8 cellular contexts compared by ENCODE assay signal in the genomic region with DNA sequence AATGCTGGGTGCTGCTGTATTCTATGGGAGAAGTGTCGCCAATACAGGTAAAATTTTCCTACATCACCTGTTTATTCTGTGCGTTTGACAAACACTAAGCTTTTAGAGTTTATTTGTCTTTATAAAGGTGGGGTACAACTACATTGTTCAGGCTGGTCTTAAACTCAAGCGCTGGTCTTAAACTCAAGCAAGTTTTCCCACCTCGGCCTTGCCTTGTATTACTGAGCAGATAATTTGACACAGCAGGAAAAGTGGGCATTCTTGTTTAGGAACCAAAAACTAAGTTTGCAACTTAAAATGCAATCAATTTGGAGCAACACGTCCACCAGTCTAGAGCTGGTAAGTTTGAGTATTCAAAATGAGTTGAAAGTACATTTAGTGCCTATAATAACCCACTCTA.
DNase-seq lines count a peak whose midpoint lies in the region; ATAC-seq and TF ChIP-seq lines count a peak whose summit lies in the region.
"Not testable (repeated sequence)": the region's sequence is repeated elsewhere in the genome, so short reads cannot be mapped to it uniquely, and the experiment has no call there.

No MANE protein-coding gene starts in this region.

- TF ChIP-seq POLR2A in IMR-90 (IDR thresholded peaks at IDR 0.05; ENCODE audit: low read depth, low read length) = not testable (repeated sequence)

- H3K36me3 Mint-ChIP-seq in CD4-positive, CD25-positive, alpha-beta regulatory T cell; activated naive CD8-positive, alpha-beta T cell treated with anti-CD3 and anti-CD28 coated beads, Interleukin-2, amount 50 U/mL, for 24 hours (ENCODE audit: low read depth); endodermal cell (ENCODE audit: low read depth); nephron (ENCODE audit: low read depth): not testable (repeated sequence)

- in situ Hi-C loops in IMR-90 (cut with MboI; ENCODE audit: low sequenced_read_pairs) = not testable (repeated sequence)

- dilution Hi-C loops in IMR-90 (cut with HindIII; ENCODE audit: low sequenced_read_pairs, unreplicated experiment) = not testable (repeated sequence)

- peak overlapping the region; percentile 94 to 99 (median 98) for H3K4me3 Mint-ChIP-seq in CD4-positive, CD25-positive, alpha-beta regulatory T cell
- peak overlapping the region; percentile 89 for H3K4me3 Mint-ChIP-seq in activated naive CD8-positive, alpha-beta T cell treated with anti-CD3 and anti-CD28 coated beads, Interleukin-2, amount 50 U/mL, for 24 hours
- H3K4me3 Mint-ChIP-seq in endodermal cell (peak overlapping the region; percentile 93), nephron (peak overlapping the region; percentile 90 to 93 (median 93))
- H3K4me3 Mint-ChIP-seq in stimulated activated naive CD8-positive, alpha-beta T cell treated with anti-CD3 and anti-CD28 coated beads, Interleukin-15, amount 100 ng/mL, for 72 hours = peak overlapping the region; percentile 77 to 82

- not testable (repeated sequence) for H2AFZ ChIP-seq in IMR-90 (replicated peaks; ENCODE audit: low read length, poor library complexity)
- H2AFZ ChIP-seq in SU-DHL-6 (ENCODE audit: low read depth, low read length, severe bottlenecking) = peak overlapping the region; percentile 15

- not testable (repeated sequence) for H4K8ac ChIP-seq in IMR-90 (ENCODE audit: low read depth in 2 of 2, low read length in 2 of 2)

- H3K18ac ChIP-seq in IMR-90 (ENCODE audit: low read depth, low read length) = not testable (repeated sequence)

- not testable (repeated sequence) for H2BK20ac ChIP-seq in IMR-90 (ENCODE audit: low read depth, low read length)

- H3K27ac ChIP-seq in CD4-positive, CD25-positive, alpha-beta regulatory T cell (ENCODE audit: insufficient read depth, low read length, poor library complexity, severe bottlenecking) = peak overlapping the region; percentile 89
- H3K27ac ChIP-seq in IMR-90 (ENCODE audit: insufficient read depth, low read length) = not testable (repeated sequence)
- H3K27ac ChIP-seq in SU-DHL-6 (ENCODE audit: low read depth, low read length) (peak overlapping the region; percentile 81), endodermal cell (ENCODE audit: low read depth, low read length) (peak overlapping the region; percentile 87), iPS-18a (ENCODE audit: low read length) (peak overlapping the region; percentile 84)

- H3K79me1 ChIP-seq in IMR-90 (ENCODE audit: low read depth in 1 of 2, low read length in 2 of 2) = not testable (repeated sequence)

- H4K5ac ChIP-seq in IMR-90 (ENCODE audit: low read depth, low read length) = not testable (repeated sequence)

- not testable (repeated sequence) for H3K79me2 ChIP-seq in SU-DHL-6 (ENCODE audit: insufficient read depth, low read length)

- not testable (repeated sequence) for TF ChIP-seq CTCF in IMR-90 (conservative IDR thresholded peaks at IDR 0.05; ENCODE audit: low read depth, low read length); SU-DHL-6 (IDR thresholded peaks at IDR 0.05; ENCODE audit: insufficient read depth, low read length, poor library complexity, severe bottlenecking); endodermal cell (conservative IDR thresholded peaks at IDR 0.05); nephron (IDR thresholded peaks at IDR 0.05; ENCODE audit: unreplicated experiment in 3 of 3)

- H2AK5ac ChIP-seq in IMR-90 (ENCODE audit: low read depth, low read length) = not testable (repeated sequence)

- peaks cover 27% of the 10 kb centered on the region for H3K4me1 ChIP-seq in CD4-positive, CD25-positive, alpha-beta regulatory T cell (ENCODE audit: control insufficient read depth, insufficient read depth, low read length, poor library complexity, severe bottlenecking)
- not testable (repeated sequence) for H3K4me1 ChIP-seq in IMR-90 (ENCODE audit: control insufficient read depth, insufficient read depth, low read length); endodermal cell (ENCODE audit: control insufficient read depth, insufficient read depth, low read length); iPS-18a (ENCODE audit: control insufficient read depth, low read depth, low read length)

- H3K36me3 ChIP-seq in CD4-positive, CD25-positive, alpha-beta regulatory T cell (ENCODE audit: control insufficient read depth, insufficient read depth, low read length); IMR-90 (ENCODE audit: control insufficient read depth, insufficient read depth, low read length); SU-DHL-6 (ENCODE audit: low read length); endodermal cell (ENCODE audit: control insufficient read depth, insufficient read depth, low read length); iPS-18a (ENCODE audit: control insufficient read depth, low read depth, low read length): not testable (repeated sequence)

- H4K91ac ChIP-seq in IMR-90 (ENCODE audit: insufficient read depth, low read depth, low read length) = not testable (repeated sequence)

- WGBS in IMR-90 (ENCODE audit: extremely low coverage in 2 of 2, insufficient read length in 1 of 2), 2 experiments = no CpG with 5 or more reads among the region's 5 CpGs
- WGBS in endodermal cell (ENCODE audit: insufficient coverage in 1 of 2, insufficient read length in 1 of 2), 2 experiments = 0% methylated on average over 2 to 4 of the region's 5 CpGs

- ATAC-seq in CD4-positive, CD25-positive, alpha-beta regulatory T cell (ENCODE audit: low read depth in 2 of 2); IMR-90 (ENCODE audit: low read depth); activated naive CD8-positive, alpha-beta T cell treated with anti-CD3 and anti-CD28 coated beads, Interleukin-2, amount 50 U/mL, for 24 hours; stimulated activated naive CD8-positive, alpha-beta T cell treated with anti-CD3 and anti-CD28 coated beads, Interleukin-15, amount 100 ng/mL, for 72 hours: not testable (repeated sequence)

- peak overlapping the region; percentile 59 for H2BK5ac ChIP-seq in IMR-90 (ENCODE audit: low read depth, low read length, poor library complexity, severe bottlenecking)

- POLR2A ChIA-PET in IMR-90 (lab: Charles Lee; ENCODE audit: unreplicated experiment) = interaction anchor here (0.5 to 2.0 kb wide), 3 partner anchors 21 to 36 kb away, joined by 3 to 13 read pairs (median 6); a partner anchor contains a TSS

- BruUV-seq in IMR-90 (replicated peaks; lab: Mats Ljungman, UMichigan) = not testable (repeated sequence)

- H3K9me3 Mint-ChIP-seq in CD4-positive, CD25-positive, alpha-beta regulatory T cell; activated naive CD8-positive, alpha-beta T cell treated with anti-CD3 and anti-CD28 coated beads, Interleukin-2, amount 50 U/mL, for 24 hours; endodermal cell; nephron; stimulated activated naive CD8-positive, alpha-beta T cell treated with anti-CD3 and anti-CD28 coated beads, Interleukin-15, amount 100 ng/mL, for 72 hours: not testable (repeated sequence)

- intact Hi-C loops in IMR-90 (cut with micrococcal nuclease) = not testable (repeated sequence)

- H3K4me2 ChIP-seq in IMR-90 (ENCODE audit: low read depth, low read length) = peak overlapping the region; percentile 85
- H3K4me2 ChIP-seq in SU-DHL-6 (ENCODE audit: low read depth, low read length, poor library complexity, severe bottlenecking) = peak overlapping the region; percentile 50

- DNase-seq in CD4-positive, CD25-positive, alpha-beta regulatory T cell = peak in 1 of 3 donors; percentile 43
- DNase-seq in IMR-90; activated naive CD8-positive, alpha-beta T cell treated with anti-CD3 and anti-CD28 coated beads, Interleukin-2, amount 50 U/mL, for 24 hours; endodermal cell; stimulated activated naive CD8-positive, alpha-beta T cell treated with anti-CD3 and anti-CD28 coated beads, Interleukin-15, amount 100 ng/mL, for 72 hours: not testable (repeated sequence)

- not testable (repeated sequence) for H3K27me3 ChIP-seq in CD4-positive, CD25-positive, alpha-beta regulatory T cell (ENCODE audit: control insufficient read depth, insufficient read depth, low read length); IMR-90 (ENCODE audit: control insufficient read depth, insufficient read depth, low read length); SU-DHL-6 (ENCODE audit: low read length); endodermal cell (ENCODE audit: control insufficient read depth, insufficient read depth, low read length, poor library complexity, severe bottlenecking); iPS-18a (ENCODE audit: control insufficient read depth, insufficient read depth, low read length)

- peak overlapping the region; percentile 68 for H3K23ac ChIP-seq in IMR-90 (ENCODE audit: low read depth, low read length)

- not testable (repeated sequence) for H2BK15ac ChIP-seq in IMR-90 (ENCODE audit: low read depth, low read length)

- H3K9me2 ChIP-seq in SU-DHL-6 (replicated peaks; ENCODE audit: insufficient read depth, low read length) = not testable (repeated sequence)

- H2BK120ac ChIP-seq in IMR-90 (ENCODE audit: low read depth, low read length) = not testable (repeated sequence)

- H3K9ac ChIP-seq in IMR-90 (ENCODE audit: low read depth, low read length) = peak overlapping the region; percentile 72
- H3K9ac ChIP-seq in SU-DHL-6 (ENCODE audit: low read length) = peak overlapping the region; percentile 22
- peak overlapping the region; percentile 97 for H3K9ac ChIP-seq in endodermal cell (ENCODE audit: extremely low read depth, low read length, poor library complexity, severe bottlenecking)
- peak overlapping the region; percentile 96 for H3K9ac ChIP-seq in iPS-18a (ENCODE audit: low read length)

- not testable (repeated sequence) for H4K20me1 ChIP-seq in IMR-90 (ENCODE audit: insufficient read depth, low read length); SU-DHL-6 (ENCODE audit: low read depth, low read length)

- peaks cover 22 to 58% (median 34%) of the 10 kb centered on the region in 4 donors for H3K4me1 Mint-ChIP-seq in CD4-positive, CD25-positive, alpha-beta regulatory T cell
- H3K4me1 Mint-ChIP-seq in activated naive CD8-positive, alpha-beta T cell treated with anti-CD3 and anti-CD28 coated beads, Interleukin-2, amount 50 U/mL, for 24 hours = peaks cover 42% of the 10 kb centered on the region
- peaks cover 22% of the 10 kb centered on the region for H3K4me1 Mint-ChIP-seq in endodermal cell
- H3K4me1 Mint-ChIP-seq in nephron = peaks cover 40% of the 10 kb centered on the region
- H3K4me1 Mint-ChIP-seq in stimulated activated naive CD8-positive, alpha-beta T cell treated with anti-CD3 and anti-CD28 coated beads, Interleukin-15, amount 100 ng/mL, for 72 hours = peaks cover 43% of the 10 kb centered on the region

- H3K4me3 ChIP-seq in CD4-positive, CD25-positive, alpha-beta regulatory T cell (ENCODE audit: low read depth, low read length) = peak overlapping the region; percentile 100
- H3K4me3 ChIP-seq in IMR-90 (ENCODE audit: insufficient read depth, low read depth, low read length) (peak overlapping the region; percentile 83), SU-DHL-6 (ENCODE audit: insufficient read depth, low read length, poor library complexity, severe bottlenecking) (peak overlapping the region; percentile 24), endodermal cell (ENCODE audit: low read length) (peak overlapping the region; percentile 99), iPS-18a (ENCODE audit: low read length) (peak overlapping the region; percentile 89)

- H3K9me3 ChIP-seq in CD4-positive, CD25-positive, alpha-beta regulatory T cell (ENCODE audit: control insufficient read depth in 2 of 2, low read length in 2 of 2); IMR-90 (ENCODE audit: control insufficient read depth, insufficient read depth, low read length); SU-DHL-6 (ENCODE audit: insufficient read depth, low read length); endodermal cell (ENCODE audit: control insufficient read depth, low read length); iPS-18a (ENCODE audit: control insufficient read depth, low read depth, low read length): not testable (repeated sequence)

- CTCF ChIA-PET in IMR-90 (lab: Yijun Ruan, JAX) = not testable (repeated sequence)

- H3K9me1 ChIP-seq in IMR-90 (ENCODE audit: insufficient read depth, low read length) = not testable (repeated sequence)

- H3K27me3 Mint-ChIP-seq in CD4-positive, CD25-positive, alpha-beta regulatory T cell; activated naive CD8-positive, alpha-beta T cell treated with anti-CD3 and anti-CD28 coated beads, Interleukin-2, amount 50 U/mL, for 24 hours; endodermal cell (ENCODE audit: insufficient read depth); nephron (ENCODE audit: low read depth); stimulated activated naive CD8-positive, alpha-beta T cell treated with anti-CD3 and anti-CD28 coated beads, Interleukin-15, amount 100 ng/mL, for 72 hours: not testable (repeated sequence)

- H3K14ac ChIP-seq in IMR-90 (replicated peaks; ENCODE audit: low read depth, low read length) = peak overlapping the region; percentile 60

- not testable (repeated sequence) for TF ChIP-seq RAD21 in IMR-90 (IDR thresholded peaks at IDR 0.05; ENCODE audit: low read length)

- H3K4ac ChIP-seq in IMR-90 (ENCODE audit: low read depth, low read length) = not testable (repeated sequence)

- H3K27ac Mint-ChIP-seq in CD4-positive, CD25-positive, alpha-beta regulatory T cell = peak overlapping the region; percentile 26 to 97 (median 94)
- H3K27ac Mint-ChIP-seq in activated naive CD8-positive, alpha-beta T cell treated with anti-CD3 and anti-CD28 coated beads, Interleukin-2, amount 50 U/mL, for 24 hours = peak overlapping the region; percentile 98
- H3K27ac Mint-ChIP-seq in endodermal cell (peak overlapping the region; percentile 98), nephron (peak overlapping the region; percentile 90 to 99 (median 97))
- peak overlapping the region; percentile 99 for H3K27ac Mint-ChIP-seq in stimulated activated naive CD8-positive, alpha-beta T cell treated with anti-CD3 and anti-CD28 coated beads, Interleukin-15, amount 100 ng/mL, for 72 hours

- peak overlapping the region; percentile 40; the same call in 1 of the 2 replicates for H3K56ac ChIP-seq in IMR-90 (ENCODE audit: extremely low read depth, insufficient read depth, low read length)

- H3F3A ChIP-seq in SU-DHL-6 (ENCODE audit: insufficient read depth) = not testable (repeated sequence)

- H2AK9ac ChIP-seq in IMR-90 (replicated peaks; ENCODE audit: low read depth, low read length, poor library complexity) = not testable (repeated sequence)

Comparison
In these comparisons a context has a peak if more than half of its experiments do, and no peak if none do; other contexts are left out.
1. H3K4me3 ChIP-seq: peak in every context shown above with its lines; median percentile 100 in CD4-positive, CD25-positive, alpha-beta regulatory T cell; 99 in endodermal cell; 89 in iPS-18a; 83 in IMR-90; 24 in SU-DHL-6.
2. H3K9ac ChIP-seq: peak in every context shown above with its lines; median percentile 97 in endodermal cell; 96 in iPS-18a; 72 in IMR-90; 22 in SU-DHL-6.